In genomic region chr6:13251242-13251641, GRCh38 we compare ENCODE assay signal across 1 cellular context.
A peak's percentile ranks its signal among the peaks of the same experiment; 100 is the strongest.
TF ChIP-seq lines count a peak whose summit lies in the region.

No MANE protein-coding gene starts in this region.

TF ChIP-seq in K562, 482 proteins besides CTCF, POLR2A, EP300 and RAD21 (continued from another document):
- TF ChIP-seq ATF2 (CRISPR knock-in tag; IDR thresholded peaks at IDR 0.05): no peak
- no peak for TF ChIP-seq NCOR1 (IDR thresholded peaks at IDR 0.05)
- TF ChIP-seq POLR2G (IDR thresholded peaks at IDR 0.05; ENCODE audit: low read depth, low read length): no peak
- TF ChIP-seq RBM14 (IDR thresholded peaks at IDR 0.05; ENCODE audit: borderline replicate concordance, insufficient read depth, low read depth, low read length): no peak
- TF ChIP-seq NRF1 (conservative IDR thresholded peaks at IDR 0.05 in 1 of 2, IDR thresholded peaks at IDR 0.05 in 1 of 2): peak in 1 of 2 experiments; percentile 9; a peak in 1 of 4 replicates
- TF ChIP-seq ZNF263 (CRISPR knock-in tag; IDR thresholded peaks at IDR 0.05; ENCODE audit: borderline replicate concordance): peak; percentile 41; the same call in 1 of the 2 replicates
- 0 out of 4 replicates have a peak, but pooled peaks of 1 of the 2 experiments have one; percentile 31 for TF ChIP-seq MNT (conservative IDR thresholded peaks at IDR 0.05)
- TF ChIP-seq PHTF2 (CRISPR knock-in tag; IDR thresholded peaks at IDR 0.05): no peak
TF ChIP-seq in K562: peak in this region for 6.
